Comparison of ENCODE assay signal across 27 cellular contexts in the genomic region with DNA sequence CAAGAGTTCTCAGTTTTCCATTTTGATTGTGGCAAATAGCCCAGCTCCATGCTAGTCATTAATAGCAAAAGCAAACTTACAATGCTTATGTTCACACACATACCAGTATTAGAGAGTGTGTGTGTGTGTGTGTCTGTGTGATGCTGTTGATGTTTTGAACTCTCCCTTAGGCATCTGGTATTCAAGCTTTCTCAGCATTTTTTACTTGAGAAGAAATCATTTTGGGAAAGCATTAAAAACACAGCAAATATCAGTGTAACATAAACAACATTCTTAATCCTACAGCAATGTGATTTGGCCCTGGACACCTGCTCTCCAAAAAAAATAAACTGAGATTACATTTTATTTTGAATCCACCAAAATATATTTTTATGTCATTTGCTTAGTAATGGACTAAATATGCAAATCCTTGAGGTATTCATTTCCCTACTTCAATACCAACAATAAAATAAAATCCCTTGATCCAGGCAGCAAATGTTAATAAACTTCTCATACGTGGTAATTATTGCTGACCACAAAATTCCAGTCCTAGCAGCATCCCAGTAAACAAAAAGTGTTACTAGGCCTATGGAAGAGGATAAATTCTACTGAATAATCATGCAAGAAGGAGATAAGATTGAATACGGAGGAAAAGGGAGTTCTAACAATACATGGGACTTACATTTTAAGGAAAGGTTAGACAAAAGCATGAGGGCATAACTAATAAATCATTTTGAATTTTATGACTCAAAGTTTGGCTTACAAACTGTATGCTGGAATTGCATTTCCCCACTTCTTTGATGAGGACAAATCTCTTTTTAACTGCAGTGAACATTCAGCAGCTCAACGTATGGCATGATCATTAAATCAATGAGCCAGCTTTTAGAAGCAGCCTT.
DNase-seq lines count a peak whose midpoint lies in the region; ATAC-seq, FAIRE-seq and TF ChIP-seq lines count a peak whose summit lies in the region.
"Had no signal": no experiment of that assay in that cellular context is flagged by ENCODE, and none has a peak within 500 bp of the region (broad histone marks: within the 10 kb centered on the region; RNA-seq: fewer than 3 reads in every experiment).

No MANE protein-coding gene starts in this region.

- no TSS peak for BruUV-seq in endothelial cell of umbilical vein (replicated peaks; lab: Mats Ljungman, UMichigan)

- no peaks in the 10 kb centered on the region for H3K9me1 ChIP-seq in endothelial cell of umbilical vein (replicated peaks; ENCODE audit: control insufficient read depth, extremely low read depth, insufficient read depth, low read length)

- no peak overlapping the region for H3K4me3 Mint-ChIP-seq in nephron
- H3K4me3 Mint-ChIP-seq: neural progenitor cell; T-helper 2 cell treated with Interferon-gamma antibody and Interleukin-4, amounts not matched to agents 5 μg/mL and 100 μg/mL, for 36 hours had no signal

- H3K27ac ChIP-seq in endothelial cell of umbilical vein (ENCODE audit: insufficient read depth, low read depth, low read length) (no peak overlapping the region), gastrocnemius medialis (no peak overlapping the region)
- H3K27ac ChIP-seq: esophagus muscularis mucosa, heart right ventricle, left lung, neural progenitor cell, prostate gland, thyroid gland, VCaP had no signal

- no peaks in the 10 kb centered on the region for H4K20me1 ChIP-seq in endothelial cell of umbilical vein (replicated peaks; ENCODE audit: control insufficient read depth, extremely low read depth, insufficient read depth, low read length)

- H3K9me3 ChIP-seq in endothelial cell of umbilical vein (replicated peaks; ENCODE audit: control insufficient read depth, insufficient read depth, low read length) (no peaks in the 10 kb centered on the region), gastrocnemius medialis (no peaks in the 10 kb centered on the region)
- H3K9me3 ChIP-seq: BE2C, esophagus muscularis mucosa, heart right ventricle, left lung, prostate gland, thyroid gland had no signal

- H3K4me2 ChIP-seq in endothelial cell of umbilical vein (ENCODE audit: insufficient read depth, low read length) = no peak overlapping the region
- H3K4me2 ChIP-seq: neural progenitor cell had no signal

- no peak for TF ChIP-seq POLR2A in endothelial cell of umbilical vein (IDR thresholded peaks at IDR 0.05; ENCODE audit: low read depth, low read length)
- no peak for TF ChIP-seq POLR2A in GM12891 (IDR thresholded peaks at IDR 0.05; ENCODE audit: low read depth, low read length)
- TF ChIP-seq POLR2A in gastrocnemius medialis (IDR thresholded peaks at IDR 0.05) = no peak

- H3K27me3 Mint-ChIP-seq in nephron (ENCODE audit: low read depth) = no peaks in the 10 kb centered on the region

- FAIRE-seq in endothelial cell of umbilical vein (lab: Jason Lieb, UNC) (no peak), GM12891 (lab: Jason Lieb, UNC) (no peak)

- ATAC-seq in gastrocnemius medialis = no peak
- ATAC-seq: activated naive CD4-positive, alpha-beta T cell treated with anti-CD3 and anti-CD28 coated beads, Interleukin-2, amount 50 U/mL, for 72 hours; heart right ventricle; left lung; SK-N-SH treated with all-trans-retinoic acid at 6 μM for 48 hours; stimulated activated naive CD8-positive, alpha-beta T cell treated with anti-CD3 and anti-CD28 coated beads, Interleukin-15, Interleukin-2, amounts not matched to agents 100 U/mL and 50 U/mL, for 24 hours had no signal

- CTCF ChIA-PET in endothelial cell of umbilical vein (lab: Charles Lee) = interaction anchor here (2.2 kb wide), 1 partner anchor 16 kb away, joined by 6 read pairs; no protein-coding TSS in a partner anchor

- TF ChIP-seq CTCF in AG10803 (conservative IDR thresholded peaks at IDR 0.05; ENCODE audit: low read length) (no peak), endothelial cell of umbilical vein (IDR thresholded peaks at IDR 0.05; ENCODE audit: extremely low read depth in 1 of 2, insufficient read depth in 1 of 2, low read depth in 1 of 2, low read length in 2 of 2) (no peak), nephron (IDR thresholded peaks at IDR 0.05; ENCODE audit: unreplicated experiment in 3 of 3) (no peak), gastrocnemius medialis (IDR thresholded peaks at IDR 0.05 in 4 of 5, conservative IDR thresholded peaks at IDR 0.05 in 1 of 5) (no peak)

- no peak overlapping the region for H3K9ac ChIP-seq in endothelial cell of umbilical vein (replicated peaks; ENCODE audit: extremely low read depth, insufficient read depth, low read length)
- H3K9ac ChIP-seq: neural progenitor cell had no signal

- H3K36me3 ChIP-seq in endothelial cell of umbilical vein (ENCODE audit: control insufficient read depth in 2 of 2, extremely low read depth in 1 of 2, insufficient read depth in 2 of 2, low read length in 2 of 2) (no peaks in the 10 kb centered on the region), gastrocnemius medialis (no peaks in the 10 kb centered on the region)
- H3K36me3 ChIP-seq: BE2C, esophagus muscularis mucosa, heart right ventricle, left lung, neural progenitor cell, prostate gland, thyroid gland had no signal

- H3K27ac Mint-ChIP-seq in nephron = peak overlapping the region in 2 of 3 experiments; percentile 13 to 31
- H3K27ac Mint-ChIP-seq: activated naive CD4-positive, alpha-beta T cell treated with anti-CD3 and anti-CD28 coated beads, Interleukin-2, amount 50 U/mL, for 72 hours; neural progenitor cell; T-helper 2 cell treated with Interferon-gamma antibody and Interleukin-4, amounts not matched to agents 5 μg/mL and 100 μg/mL, for 36 hours had no signal

- no peak overlapping the region for H3K4me3 ChIP-seq in AG10803 (ENCODE audit: low read length)
- no peak overlapping the region for H3K4me3 ChIP-seq in endothelial cell of umbilical vein (replicated peaks in 1 of 3; ENCODE audit: insufficient read depth in 1 of 3, low read depth in 1 of 3, low read length in 3 of 3)
- no peak overlapping the region for H3K4me3 ChIP-seq in gastrocnemius medialis
- H3K4me3 ChIP-seq: esophagus muscularis mucosa, heart right ventricle, left lung, neural progenitor cell, prostate gland, thyroid gland had no signal

- H2AFZ ChIP-seq in endothelial cell of umbilical vein (ENCODE audit: low read depth, low read length) = no peak overlapping the region
- H2AFZ ChIP-seq: neural progenitor cell had no signal

- intact Hi-C loops in endothelial cell of umbilical vein (cut with micrococcal nuclease) (no loop called here), gastrocnemius medialis (cut with DNase I; ENCODE audit: low total_unique reads) (no loop called here)

- H3K4me1 ChIP-seq in endothelial cell of umbilical vein (ENCODE audit: control insufficient read depth, extremely low read depth, insufficient read depth, low read length) (no peaks in the 10 kb centered on the region), gastrocnemius medialis (peaks cover 14 to 25% of the 10 kb centered on the region in 2 donors)
- H3K4me1 ChIP-seq: esophagus muscularis mucosa, heart right ventricle, left lung, prostate gland, thyroid gland had no signal

- in situ Hi-C loops in gastrocnemius medialis (cut with MboI; ENCODE audit: low sequenced_read_pairs in 4 of 4) = no loop called here

- H3K27me3 ChIP-seq in endothelial cell of umbilical vein (ENCODE audit: control insufficient read depth in 2 of 2, insufficient read depth in 2 of 2, low read length in 2 of 2) (no peaks in the 10 kb centered on the region), gastrocnemius medialis (no peaks in the 10 kb centered on the region)
- H3K27me3 ChIP-seq: BE2C, esophagus muscularis mucosa, heart right ventricle, left lung, neural progenitor cell, thyroid gland had no signal

- peaks cover 9% of the 10 kb centered on the region for H3K4me1 Mint-ChIP-seq in nephron

- peak; percentile 74 for DNase-seq in AG10803 (ENCODE audit: low read depth)
- peak; percentile 27 for DNase-seq in LHCN-M2 (ENCODE audit: low read depth)
- peak; percentile 72 for DNase-seq in endothelial cell of umbilical vein (ENCODE audit: low read depth, low spot score)
- DNase-seq in GM12891 (ENCODE audit: insufficient read length, low spot score) = no peak
- DNase-seq in nucleus accumbens (lab: John Stamatoyannopoulos, UW) = no peak
- no peak for DNase-seq in gastrocnemius medialis
- DNase-seq in D341Med (ENCODE audit: low spot score) = no peak
- DNase-seq: BE2C; DND-41; effector memory CD4-positive, alpha-beta T cell; heart right ventricle; left lung; midbrain; NCI-H1436; NCI-H2171; NCI-H69; stimulated activated CD4-positive, alpha-beta T cell treated with anti-CD3 and anti-CD28 coated beads, Interleukin-4, amount 100 ng/mL, for 24 hours; stimulated activated naive CD8-positive, alpha-beta T cell treated with anti-CD3 and anti-CD28 coated beads, Interleukin-15, Interleukin-2, amounts not matched to agents 100 U/mL and 50 U/mL, for 24 hours; thyroid gland had no signal

- dilution Hi-C loops in endothelial cell of umbilical vein (cut with MboI; ENCODE audit: extremely low pct_ligation_motif_present, low sequenced_read_pairs) = no loop called here

- H3K79me2 ChIP-seq in endothelial cell of umbilical vein (ENCODE audit: control insufficient read depth, insufficient read depth, low read length) = no peaks in the 10 kb centered on the region

- POLR2A ChIA-PET in endothelial cell of umbilical vein (lab: Charles Lee) = no interaction called here

- H3K9me3 Mint-ChIP-seq in nephron = peaks cover 3% of the 10 kb centered on the region
- H3K9me3 Mint-ChIP-seq: neural progenitor cell; T-helper 2 cell treated with Interferon-gamma antibody and Interleukin-4, amounts not matched to agents 5 μg/mL and 100 μg/mL, for 36 hours had no signal

- H3K36me3 Mint-ChIP-seq in nephron (ENCODE audit: low read depth) = no peaks in the 10 kb centered on the region
- H3K36me3 Mint-ChIP-seq: activated naive CD4-positive, alpha-beta T cell treated with anti-CD3 and anti-CD28 coated beads, Interleukin-2, amount 50 U/mL, for 72 hours; neural progenitor cell had no signal

TF ChIP-seq in endothelial cell of umbilical vein, 7 proteins besides CTCF, POLR2A, EP300 and RAD21 (continues in another document):
- TF ChIP-seq POLR2AphosphoS5 (IDR thresholded peaks at IDR 0.05; ENCODE audit: insufficient read depth, low read depth, low read length) = no peak
- no peak for TF ChIP-seq MYC (IDR thresholded peaks at IDR 0.05; ENCODE audit: low read depth, low read length)
- no peak for TF ChIP-seq JUN (IDR thresholded peaks at IDR 0.05; ENCODE audit: borderline replicate concordance, insufficient read depth, insufficient read length, low read depth)
- TF ChIP-seq EZH2 (IDR thresholded peaks at IDR 0.05; ENCODE audit: borderline replicate concordance, low read depth, low read length, severe bottlenecking) = no peak

TF ChIP-seq in GM12891, 5 proteins besides CTCF, POLR2A, EP300 and RAD21:
- TF ChIP-seq PAX5 (IDR thresholded peaks at IDR 0.05; ENCODE audit: insufficient read depth, low read length, severe bottlenecking) (no peak), TAF1 (IDR thresholded peaks at IDR 0.05; ENCODE audit: low read depth, low read length) (no peak), POLR2AphosphoS5 (IDR thresholded peaks at IDR 0.05; ENCODE audit: low read depth, low read length) (no peak), SPI1 (IDR thresholded peaks at IDR 0.05; ENCODE audit: low read depth, low read length) (no peak), POU2F2 (IDR thresholded peaks at IDR 0.05; ENCODE audit: low read depth, low read length) (no peak)
TF ChIP-seq in GM12891: peak in this region for 0.

Comparison
In these comparisons a context has a peak if more than half of its experiments do, and no peak if none do; other contexts are left out.
1. DNase-seq: peak in AG10803 (single experiment), LHCN-M2 (single experiment) and endothelial cell of umbilical vein (single experiment); none in GM12891 (single experiment), nucleus accumbens (0 of 56), gastrocnemius medialis (0 of 2) and D341Med (single experiment).